1 cellular context compared by ENCODE assay signal in genomic region chr10:28559661-28560060, GRCh38.
TF ChIP-seq lines count a peak whose summit lies in the region.

No MANE protein-coding gene starts in this region.

TF ChIP-seq in GM23338, 12 proteins besides CTCF, POLR2A, EP300 and RAD21 (continued from another document):
- TF ChIP-seq ZNF462 (CRISPR knock-in tag; IDR thresholded peaks at IDR 0.05) (no peak), STAT1 (IDR thresholded peaks at IDR 0.05; ENCODE audit: unreplicated experiment) (no peak), POLR2AphosphoS5 (IDR thresholded peaks at IDR 0.05; ENCODE audit: low read depth) (no peak), REST (IDR thresholded peaks at IDR 0.05; ENCODE audit: unreplicated experiment) (no peak), EZH2 (IDR thresholded peaks at IDR 0.05; ENCODE audit: low read depth, unreplicated experiment) (no peak), ZNF331 (CRISPR knock-in tag; IDR thresholded peaks at IDR 0.05; ENCODE audit: low read depth) (no peak)
